ENCODE assay signal across 11 cellular contexts in genomic region chr5:160262665-160263064, GRCh38. TPM values are rescaled to one million over a fixed set of nuclear protein-coding genes. Genes with fewer than 3 reads are reported as not detected.
DNase-seq lines count a peak whose midpoint lies in the region; ATAC-seq and TF ChIP-seq lines count a peak whose summit lies in the region.
"Had no signal": no experiment of that assay in that cellular context is flagged by ENCODE, and none has a peak within 500 bp of the region (broad histone marks: within the 10 kb centered on the region; RNA-seq: fewer than 3 reads in every experiment).

No MANE protein-coding gene starts in this region.

- H3K36me3 ChIP-seq in Loucy (ENCODE audit: insufficient read depth, low read length) (0 out of 2 replicates have a peak, but pooled peaks cover 6% of the 10 kb centered on the region), trophoblast cell (ENCODE audit: control insufficient read depth in 1 of 2, insufficient read depth in 2 of 2, low read length in 2 of 2) (peaks cover 5 to 10% of the 10 kb centered on the region in 2 experiments)

- H3K4ac ChIP-seq in trophoblast cell (ENCODE audit: low read depth, low read length) = no peak overlapping the region

- peak overlapping the region; percentile 34 for H2BK12ac ChIP-seq in trophoblast cell (ENCODE audit: low read length)

- H3K79me2 ChIP-seq in Loucy (ENCODE audit: insufficient read depth, low read length) (peaks cover 28% of the 10 kb centered on the region), trophoblast cell (ENCODE audit: control insufficient read depth, insufficient read depth, low read length, poor library complexity) (peaks cover 2% of the 10 kb centered on the region)

- DNase-seq in DMS 273 treated with DMSO at 0.1 percent for 48 hours (lab: John Stamatoyannopoulos, UW) (peak; percentile 32), dermis blood vessel endothelial cell (peak; percentile 70), trophoblast cell (no peak), HCEC 1CT (no peak), NCI-H146 treated with DMSO at 0.1 percent for 48 hours (lab: John Stamatoyannopoulos, UW; ENCODE audit: unreplicated experiment) (no peak)
- DNase-seq: aorta, left ventricle myocardium superior, NCI-H2081 treated with DMSO at 0.1 percent for 48 hours had no signal

- no CpG with 5 or more reads among the region's 6 CpGs for WGBS in trophoblast cell (ENCODE audit: extremely low coverage, insufficient coverage, insufficient read length)

- H3K4me1 ChIP-seq in Loucy (ENCODE audit: insufficient read depth, low read length, poor library complexity, severe bottlenecking) = peaks cover 58% of the 10 kb centered on the region
- peaks cover 30 to 40% of the 10 kb centered on the region in 2 experiments for H3K4me1 ChIP-seq in trophoblast cell (ENCODE audit: control insufficient read depth in 1 of 2, insufficient read depth in 2 of 2, low read length in 2 of 2)

- H3K4me2 ChIP-seq in Loucy (ENCODE audit: low read depth, low read length, poor library complexity, severe bottlenecking) = peak overlapping the region; percentile 93
- H3K4me2 ChIP-seq in trophoblast cell (ENCODE audit: low read length) = no peak overlapping the region

- no peak overlapping the region for H2AK5ac ChIP-seq in trophoblast cell (ENCODE audit: low read length)

- peaks cover 8% of the 10 kb centered on the region for H3K79me1 ChIP-seq in trophoblast cell (ENCODE audit: low read length)

- no peaks in the 10 kb centered on the region for H4K20me1 ChIP-seq in Loucy (ENCODE audit: insufficient read depth, low read length, poor library complexity, severe bottlenecking)

- no peak overlapping the region for H3K23ac ChIP-seq in trophoblast cell (ENCODE audit: low read length)

- H3F3A ChIP-seq in Loucy (ENCODE audit: low read depth) = peaks cover 13% of the 10 kb centered on the region

- no peak overlapping the region for H4K91ac ChIP-seq in trophoblast cell (ENCODE audit: low read depth, low read length)

- no peaks in the 10 kb centered on the region for H3K9me2 ChIP-seq in Loucy (replicated peaks; ENCODE audit: low read depth, low read length)

- H3K4me3 ChIP-seq in Loucy (ENCODE audit: low read length, poor library complexity, severe bottlenecking) (peak overlapping the region; percentile 73), trophoblast cell (ENCODE audit: low read depth, low read length) (no peak overlapping the region)

- H3K14ac ChIP-seq in trophoblast cell (ENCODE audit: low read length) = no peak overlapping the region

- no peak overlapping the region for H2BK5ac ChIP-seq in trophoblast cell (ENCODE audit: low read depth, low read length, poor library complexity)

- H3K9me3 ChIP-seq in Loucy (ENCODE audit: insufficient read depth, low read depth, low read length) = no peaks in the 10 kb centered on the region
- peaks cover 5% of the 10 kb centered on the region for H3K9me3 ChIP-seq in trophoblast cell (ENCODE audit: insufficient read depth, low read depth, low read length)

- H4K12ac ChIP-seq in trophoblast cell (ENCODE audit: low read depth, low read length) = no peak overlapping the region

- no peak overlapping the region for H3K18ac ChIP-seq in trophoblast cell (ENCODE audit: low read length)

- H3K27ac ChIP-seq in trophoblast cell (ENCODE audit: low read depth, low read length) = no peak overlapping the region

- no peaks in the 10 kb centered on the region for H3K27me3 ChIP-seq in Loucy (ENCODE audit: insufficient read depth, low read length, poor library complexity, severe bottlenecking)
- H3K27me3 ChIP-seq in trophoblast cell (ENCODE audit: insufficient read depth, low read length) = no peaks in the 10 kb centered on the region

- no peak for TF ChIP-seq CTCF in Loucy (conservative IDR thresholded peaks at IDR 0.05; ENCODE audit: low read length)

- H3K9ac ChIP-seq in Loucy (ENCODE audit: low read depth, low read length, poor library complexity, severe bottlenecking) (peak overlapping the region; percentile 96), trophoblast cell (ENCODE audit: low read length) (no peak overlapping the region)

- no peak overlapping the region for H2BK120ac ChIP-seq in trophoblast cell (ENCODE audit: insufficient read depth, low read length, poor library complexity)

- H4K8ac ChIP-seq in trophoblast cell (ENCODE audit: low read depth, low read length) = no peak overlapping the region

- H2AFZ ChIP-seq in Loucy (ENCODE audit: low read length) = no peak overlapping the region
- no peak overlapping the region for H2AFZ ChIP-seq in trophoblast cell (ENCODE audit: insufficient read depth, low read length, poor library complexity)

- ATAC-seq in HG03135 (IDR thresholded peaks at IDR 0.05; ENCODE audit: unreplicated experiment) (no peak), GM21576 (IDR thresholded peaks at IDR 0.05; ENCODE audit: unreplicated experiment) (no peak)
- ATAC-seq: left ventricle myocardium superior had no signal

RNA-seq across cellular contexts. Expression of gene FABP6, which starts 33.4 kb away (rescaled TPM):
- total RNA-seq in dermis blood vessel endothelial cell = not detected in 2 replicates
- 0.18 TPM in 1 of 2 replicates, not detected in the other for polyA plus RNA-seq in trophoblast cell (2013)
- total RNA-seq: aorta had no signal
- polyA plus RNA-seq: aorta had no signal

RNA-seq across cellular contexts. Expression of gene CCNJL, which starts 49.7 kb away (rescaled TPM):
- 8.0 and 10.4 TPM in 2 replicates for total RNA-seq in dermis blood vessel endothelial cell
- 13.6 and 15.2 TPM in 2 replicates for polyA plus RNA-seq in trophoblast cell (2013)

Comparison
In these comparisons a context has a peak if more than half of its experiments do, and no peak if none do; other contexts are left out.
1. DNase-seq: peak in DMS 273 treated with DMSO at 0.1 percent for 48 hours (single experiment) and dermis blood vessel endothelial cell (single experiment); none in trophoblast cell (0 of 2), HCEC 1CT (single experiment) and NCI-H146 treated with DMSO at 0.1 percent for 48 hours (single experiment).